Comparison of ENCODE assay signal across 8 cellular contexts in the genomic region with DNA sequence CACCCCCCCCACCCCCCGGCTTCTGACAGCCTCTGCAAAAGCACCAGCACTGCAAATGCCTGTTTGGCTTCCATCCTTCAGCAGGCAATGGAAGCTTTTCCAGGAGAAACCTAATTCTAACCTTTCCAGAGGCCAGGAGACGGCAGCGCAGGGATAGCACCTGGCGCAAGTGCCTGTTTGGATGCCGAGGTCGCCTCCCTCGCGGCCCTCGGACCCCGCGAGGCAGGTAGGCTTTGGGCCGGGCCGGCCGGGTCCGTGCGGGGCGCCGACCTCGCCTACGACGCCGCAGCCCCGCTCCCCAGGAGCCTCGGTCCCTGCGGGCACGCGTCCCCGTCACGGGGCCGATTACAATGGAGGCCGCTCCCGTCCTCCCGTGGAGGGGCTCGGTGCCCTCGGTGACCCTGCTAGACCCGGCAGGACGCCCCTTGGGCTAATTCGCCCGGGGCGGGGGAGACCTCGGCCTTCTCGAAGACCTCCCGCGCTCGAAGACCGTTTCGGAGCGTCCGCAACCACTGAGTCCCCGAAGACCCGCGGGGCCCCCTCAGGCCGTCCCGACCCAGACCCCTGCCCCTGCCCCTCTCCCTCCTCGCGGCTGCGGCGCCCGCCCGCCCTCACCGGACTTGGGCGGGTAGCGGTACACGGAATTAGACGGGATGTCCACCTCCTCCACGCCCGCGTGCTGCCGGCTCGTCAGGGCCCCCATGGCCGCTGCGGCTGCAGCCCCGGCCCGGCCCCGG. TPM values are rescaled to one million over a fixed set of nuclear protein-coding genes. Genes with fewer than 3 reads are reported as not detected.
A peak's percentile ranks its signal among the peaks of the same experiment; 100 is the strongest.
DNase-seq lines count a peak whose midpoint lies in the region; ATAC-seq, FAIRE-seq and TF ChIP-seq lines count a peak whose summit lies in the region.

No MANE protein-coding gene starts in this region.

- no peaks in the 10 kb centered on the region for H3K4me1 ChIP-seq in ACC112 (ENCODE audit: control insufficient read depth, insufficient read depth, low read length, unreplicated experiment)
- H3K4me1 ChIP-seq in skeletal muscle tissue (ENCODE audit: control insufficient read depth in 3 of 3, insufficient read depth in 3 of 3, low read length in 3 of 3), result peaks cover 21 to 36% (median 24%) of the 10 kb centered on the region in 3 donors

- peaks cover 37% of the 10 kb centered on the region for H3K36me3 Mint-ChIP-seq in activated CD4-positive, alpha-beta memory T cell treated with anti-CD3 and anti-CD28 coated beads, Interleukin-2, amount 10 ng/mL, durations not matched to agents 7 days and 5 days (ENCODE audit: low read depth)
- H3K36me3 Mint-ChIP-seq in HFFc6 (ENCODE audit: low read depth), result no peaks in the 10 kb centered on the region

- no peak for TF ChIP-seq POLR2A in H54 (IDR thresholded peaks at IDR 0.05; ENCODE audit: low read depth, low read length)

- CTCF ChIA-PET in activated CD4-positive, alpha-beta memory T cell treated with anti-CD3 and anti-CD28 coated beads, Interleukin-2, amount 10 ng/mL, durations not matched to agents 7 days and 5 days (lab: Charles Lee), result interaction anchor here (4.1 kb wide), 1 partner anchor 39 kb away, joined by 16 read pairs; no protein-coding TSS in a partner anchor

- peak overlapping the region; percentile 65 for H3K27ac Mint-ChIP-seq in activated CD4-positive, alpha-beta memory T cell treated with anti-CD3 and anti-CD28 coated beads, Interleukin-2, amount 10 ng/mL, durations not matched to agents 7 days and 5 days
- H3K27ac Mint-ChIP-seq in HFFc6, result no peak overlapping the region

- no peak for FAIRE-seq in H54 (lab: Jason Lieb, UNC)

- peaks cover 2% of the 10 kb centered on the region for H3K9me3 Mint-ChIP-seq in activated CD4-positive, alpha-beta memory T cell treated with anti-CD3 and anti-CD28 coated beads, Interleukin-2, amount 10 ng/mL, durations not matched to agents 7 days and 5 days
- no peaks in the 10 kb centered on the region for H3K9me3 Mint-ChIP-seq in HFFc6

- POLR2A ChIA-PET in activated CD4-positive, alpha-beta memory T cell treated with anti-CD3 and anti-CD28 coated beads, Interleukin-2, amount 10 ng/mL, durations not matched to agents 7 days and 5 days (lab: Charles Lee), result interaction anchor here (1.3 to 27.4 kb wide), 11 partner anchors 9 to 97 kb away, joined by 3 to 1335 read pairs (median 12); partner anchors contain the start of gene UBALD2

- H3K27ac ChIP-seq in ACC112 (ENCODE audit: low read depth, low read length) (no peak overlapping the region), skeletal muscle tissue (ENCODE audit: low read depth, low read length) (peak overlapping the region; percentile 66)

- peak overlapping the region; percentile 59 for H3K4me3 ChIP-seq in ACC112 (ENCODE audit: low read depth, low read length)
- H3K4me3 ChIP-seq in skeletal muscle tissue (ENCODE audit: low read length in 3 of 3), result peak overlapping the region; percentile 51 to 68 (median 62)

- peak overlapping the region; percentile 81 for H3K4me3 Mint-ChIP-seq in activated CD4-positive, alpha-beta memory T cell treated with anti-CD3 and anti-CD28 coated beads, Interleukin-2, amount 10 ng/mL, durations not matched to agents 7 days and 5 days
- no peak overlapping the region for H3K4me3 Mint-ChIP-seq in HFFc6

- H3K4me1 Mint-ChIP-seq in activated CD4-positive, alpha-beta memory T cell treated with anti-CD3 and anti-CD28 coated beads, Interleukin-2, amount 10 ng/mL, durations not matched to agents 7 days and 5 days, result peaks cover 72% of the 10 kb centered on the region
- peaks cover 8% of the 10 kb centered on the region for H3K4me1 Mint-ChIP-seq in HFFc6 (ENCODE audit: low read depth)

- peaks cover 7% of the 10 kb centered on the region for H3K27me3 Mint-ChIP-seq in activated CD4-positive, alpha-beta memory T cell treated with anti-CD3 and anti-CD28 coated beads, Interleukin-2, amount 10 ng/mL, durations not matched to agents 7 days and 5 days
- peaks cover 47% of the 10 kb centered on the region for H3K27me3 Mint-ChIP-seq in HFFc6 (ENCODE audit: insufficient read depth)

- peak overlapping the region; percentile 43 to 79 (median 79) for H3K9ac ChIP-seq in skeletal muscle tissue (ENCODE audit: low read depth in 1 of 3, low read length in 3 of 3)

- H3K79me2 ChIP-seq in ACC112 (ENCODE audit: control insufficient read depth, insufficient read depth, low read length, unreplicated experiment), result no peaks in the 10 kb centered on the region

- H2AFZ ChIP-seq in ACC112 (ENCODE audit: low read length, unreplicated experiment), result no peak overlapping the region

- DNase-seq in activated CD4-positive, alpha-beta memory T cell treated with anti-CD3 and anti-CD28 coated beads, Interleukin-2, amount 10 ng/mL, durations not matched to agents 7 days and 5 days, result peak; percentile 23
- DNase-seq in left ventricle myocardium superior (no peak), HFFc6 (no peak), H54 (ENCODE audit: insufficient read length, low spot score) (no peak)

- H3K36me3 ChIP-seq in ACC112 (ENCODE audit: insufficient read depth, low read length) (no peaks in the 10 kb centered on the region), skeletal muscle tissue (ENCODE audit: control insufficient read depth in 3 of 3, insufficient read depth in 3 of 3, low read length in 3 of 3) (no peaks in the 10 kb centered on the region)

- H3K9me3 ChIP-seq in skeletal muscle tissue (ENCODE audit: control insufficient read depth in 3 of 3, low read length in 3 of 3), result no peaks in the 10 kb centered on the region

- peaks cover 54% of the 10 kb centered on the region for H3K27me3 ChIP-seq in ACC112 (ENCODE audit: insufficient read depth, low read length)
- H3K27me3 ChIP-seq in skeletal muscle tissue (ENCODE audit: control insufficient read depth in 3 of 3, insufficient read depth in 3 of 3, low read length in 3 of 3), result peaks cover 0 to 3% (median 0%) of the 10 kb centered on the region in 3 donors

- TF ChIP-seq CTCF in HFFc6 (IDR thresholded peaks at IDR 0.05), result no peak

- intact Hi-C loops in left ventricle myocardium superior (cut with micrococcal nuclease), result no loop called here

- ATAC-seq in GM21737 (IDR thresholded peaks at IDR 0.05; ENCODE audit: unreplicated experiment) (peak; percentile 31), left ventricle myocardium superior (peak; percentile 15), HG03565 (IDR thresholded peaks at IDR 0.05; ENCODE audit: unreplicated experiment) (no peak)

RNA-seq across cellular contexts. Expression of gene RNF157, which starts 0.6 kb away (rescaled TPM):
- total RNA-seq in activated CD4-positive, alpha-beta memory T cell treated with anti-CD3 and anti-CD28 coated beads, Interleukin-2, amount 10 ng/mL, durations not matched to agents 7 days and 5 days, result 10 to 100 TPM; 79.8 to 83.9 TPM
- total RNA-seq in left ventricle myocardium superior (18.0 TPM), skeletal muscle tissue (6.8 TPM)
- under 1 TPM in 3 of 6 experiments, not detected in 3; 0.11 to 0.19 (median 0.18) TPM for total RNA-seq in HFFc6 (2021; fragmentation: NEBNext Ultra II Directional; extraction: Animal tissue kit (Norgen Biotek cat#: 25700))

RNA-seq across cellular contexts. Expression of gene UBALD2, which starts 25.4 kb away (rescaled TPM):
- 100 to 1,000 TPM; 524 to 546 TPM for total RNA-seq in activated CD4-positive, alpha-beta memory T cell treated with anti-CD3 and anti-CD28 coated beads, Interleukin-2, amount 10 ng/mL, durations not matched to agents 7 days and 5 days
- total RNA-seq in left ventricle myocardium superior (35.4 TPM), skeletal muscle tissue (2.6 TPM)
- 10 to 100 TPM; 24.5 to 35.7 (median 30.5) TPM for total RNA-seq in HFFc6 (2021; fragmentation: NEBNext Ultra II Directional; extraction: Animal tissue kit (Norgen Biotek cat#: 25700))

Comparison
In these comparisons a context has a peak if more than half of its experiments do, and no peak if none do; other contexts are left out.
1. RNA of gene UBALD2, which starts 25.4 kb away (total RNA-seq): 524 to 546 TPM in activated CD4-positive, alpha-beta memory T cell treated with anti-CD3 and anti-CD28 coated beads, Interleukin-2, amount 10 ng/mL, durations not matched to agents 7 days and 5 days; 35.4 TPM in left ventricle myocardium superior (single experiment), 24.5 to 35.7 TPM in HFFc6 and 2.6 TPM in skeletal muscle tissue (single experiment); every median in the first group is over 10 times any median in the second.